ENCODE assay signal across 8 cellular contexts in the genomic region with DNA sequence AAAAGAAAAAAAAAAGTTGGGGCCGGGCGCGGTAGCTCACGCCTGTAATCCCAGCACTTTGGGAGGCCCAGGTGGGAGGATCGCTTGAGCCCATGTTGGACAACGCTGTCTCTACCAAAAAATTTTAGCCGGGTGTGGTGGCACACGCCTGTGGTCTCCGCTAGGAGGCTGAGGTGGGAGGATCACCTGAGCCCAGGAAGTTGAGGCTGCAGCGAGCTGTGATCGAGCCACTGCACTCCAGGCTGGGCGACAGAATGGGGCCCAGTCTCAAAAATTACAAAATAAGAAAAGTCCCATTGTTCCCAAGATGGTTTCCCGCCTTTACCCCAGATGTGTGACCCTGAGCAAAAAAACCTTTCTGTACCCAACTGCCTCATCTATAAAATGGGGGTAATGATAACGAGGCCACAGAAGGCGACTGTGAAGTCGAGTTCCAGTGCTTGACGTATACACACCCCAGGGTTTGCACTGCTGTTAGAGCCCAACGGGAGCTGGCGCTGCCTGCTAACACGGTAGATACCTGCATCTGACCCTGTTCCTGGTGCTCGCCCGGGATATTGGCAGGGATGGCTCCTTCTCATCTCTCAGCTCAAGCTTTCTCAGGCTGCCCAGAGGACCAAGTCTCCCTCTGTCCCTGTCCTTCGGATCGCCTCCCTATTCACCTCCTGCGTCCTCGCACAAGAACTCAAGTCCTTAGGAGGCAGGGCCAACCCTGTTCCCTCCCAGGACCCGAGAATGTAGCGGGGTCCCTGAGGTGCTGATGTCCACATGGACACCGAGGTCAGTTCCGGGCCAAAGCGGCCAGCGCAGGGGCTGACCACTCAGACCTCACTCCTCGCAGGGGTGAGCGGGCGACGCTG. TPM values are rescaled to one million over a fixed set of nuclear protein-coding genes. Genes with fewer than 3 reads are reported as not detected.
DNase-seq lines count a peak whose midpoint lies in the region; ATAC-seq, FAIRE-seq and TF ChIP-seq lines count a peak whose summit lies in the region.

No MANE protein-coding gene starts in this region.

- H3K4me1 ChIP-seq in ovary (ENCODE audit: insufficient read depth): peaks cover 18% of the 10 kb centered on the region

- TF ChIP-seq CTCF in ovary (IDR thresholded peaks at IDR 0.05): no peak

- H3K4me3 ChIP-seq in ovary: peak overlapping the region; percentile 83

- peak overlapping the region; percentile 92 to 95 for H3K27ac ChIP-seq in ovary

- peak; percentile 3 for ATAC-seq in GM18867 (IDR thresholded peaks at IDR 0.05; ENCODE audit: unreplicated experiment)
- peak; percentile 76 for ATAC-seq in SK-N-SH treated with all-trans-retinoic acid at 6 μM for 48 hours
- no peak for ATAC-seq in HG02763 (IDR thresholded peaks at IDR 0.05; ENCODE audit: unreplicated experiment)

- H3K9me3 ChIP-seq in ovary: no peaks in the 10 kb centered on the region

- DNase-seq in A172 (ENCODE audit: low spot score) (peak; percentile 75), erythroblast (lab: John Stamatoyannopoulos, UW) (peak; percentile 77), ovary (no peak), SKM-1 (lab: John Stamatoyannopoulos, UW; ENCODE audit: unreplicated experiment) (no peak), frontal cortex (ENCODE audit: low spot score in 2 of 2) (no peak)

- no peak for FAIRE-seq in frontal cortex (lab: Jason Lieb, UNC)

- intact Hi-C loops in ovary (cut with DNase I): loop anchor here in 1 of 4 donors (5.0 kb wide), 1 partner anchor 34 kb away; a partner anchor contains a TSS

- 29 to 34% (median 31%) methylated on average over 36 of the region's 36 CpGs for WGBS in ovary, 3 donors

- H3K36me3 ChIP-seq in ovary: no peaks in the 10 kb centered on the region

- TF ChIP-seq EP300 in ovary (IDR thresholded peaks at IDR 0.05): no peak

- H3K27me3 ChIP-seq in ovary: no peaks in the 10 kb centered on the region

- no peak for TF ChIP-seq POLR2A in erythroblast (IDR thresholded peaks at IDR 0.05; ENCODE audit: low read length)
- no peak for TF ChIP-seq POLR2A in ovary (IDR thresholded peaks at IDR 0.05)

TF ChIP-seq in SK-N-SH treated with all-trans-retinoic acid at 6 μM for 48 hours, 23 proteins besides CTCF, POLR2A, EP300 and RAD21:
- TF ChIP-seq, protein P1, sequence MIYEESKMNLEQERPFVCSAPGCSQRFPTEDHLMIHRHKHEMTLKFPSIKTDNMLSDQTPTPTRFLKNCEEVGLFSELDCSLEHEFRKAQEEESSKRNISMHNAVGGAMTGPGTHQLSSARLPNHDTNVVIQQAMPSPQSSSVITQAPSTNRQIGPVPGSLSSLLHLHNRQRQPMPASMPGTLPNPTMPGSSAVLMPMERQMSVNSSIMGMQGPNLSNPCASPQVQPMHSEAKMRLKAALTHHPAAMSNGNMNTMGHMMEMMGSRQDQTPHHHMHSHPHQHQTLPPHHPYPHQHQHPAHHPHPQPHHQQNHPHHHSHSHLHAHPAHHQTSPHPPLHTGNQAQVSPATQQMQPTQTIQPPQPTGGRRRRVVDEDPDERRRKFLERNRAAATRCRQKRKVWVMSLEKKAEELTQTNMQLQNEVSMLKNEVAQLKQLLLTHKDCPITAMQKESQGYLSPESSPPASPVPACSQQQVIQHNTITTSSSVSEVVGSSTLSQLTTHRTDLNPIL (CRISPR knock-in tag; IDR thresholded peaks at IDR 0.05; ENCODE audit: low read depth): no peak
- TF ChIP-seq ZNF565 (CRISPR knock-in tag; conservative IDR thresholded peaks at IDR 0.05; ENCODE audit: low read depth): no peak
- TF ChIP-seq ISL1 (CRISPR knock-in tag; IDR thresholded peaks at IDR 0.05): no peak

RNA-seq across cellular contexts. Expression of a gene that starts 1.1 kb away (rescaled TPM):
- total RNA-seq in A172 (2014; rRNA removed; shearing (Covaris generic)): 399 and 585 TPM in 2 replicates
- 1,000 to 10,000 TPM in 5 of 7 donors, 100 to 1,000 TPM in 2; 901 to 4,238 (median 3,176) TPM for total RNA-seq in ovary
- 1,000 to 10,000 TPM in 1 of 2 donors, 100 to 1,000 TPM in 1; 237 to 2,243 TPM for polyA plus RNA-seq in ovary
- 210 TPM for total RNA-seq in frontal cortex

RNA-seq across cellular contexts. Expression of a gene that starts 3.6 kb away (rescaled TPM):
- 5.7 and 6.0 TPM in 2 replicates for total RNA-seq in A172 (2014; rRNA removed; shearing (Covaris generic))
- total RNA-seq in ovary: 10 to 100 TPM; 10.1 to 18.1 (median 14.1) TPM
- 10 to 100 TPM in 1 of 2 donors, under 1 TPM in 1; 0.23 to 14.0 TPM for polyA plus RNA-seq in ovary
- total RNA-seq in frontal cortex: 5.7 TPM

RNA-seq across cellular contexts. Expression of a gene that starts 10.1 kb away (rescaled TPM):
- total RNA-seq in A172 (2014; rRNA removed; shearing (Covaris generic)): 17.0 and 33.8 TPM in 2 replicates
- total RNA-seq in ovary (10 to 100 TPM; 33.0 to 98.2 (median 83.0) TPM), frontal cortex (5.3 TPM)
- 10 to 100 TPM; 12.9 to 91.5 TPM for polyA plus RNA-seq in ovary

RNA-seq across cellular contexts. Expression of a gene that starts 10.6 kb away (rescaled TPM):
- total RNA-seq in A172 (2014; rRNA removed; shearing (Covaris generic)): 43.7 and 46.5 TPM in 2 replicates
- 10 to 100 TPM in 6 of 7 donors, 1 to 10 TPM in 1; 6.6 to 23.3 (median 16.7) TPM for total RNA-seq in ovary
- polyA plus RNA-seq in ovary: 10 to 100 TPM in 1 of 2 donors, under 1 TPM in 1; 0.42 to 11.3 TPM
- total RNA-seq in frontal cortex: 14.7 TPM

RNA-seq across cellular contexts. Expression of a gene that starts 18.8 kb away (rescaled TPM):
- total RNA-seq in A172 (2014; rRNA removed; shearing (Covaris generic)): not detected in 2 replicates
- under 1 TPM in 1 of 7 donors, not detected in 6; 0.15 TPM for total RNA-seq in ovary
- polyA plus RNA-seq in ovary: under 1 TPM in 1 of 2 donors, not detected in 1; 0.07 TPM
- 7.3 TPM for total RNA-seq in frontal cortex

Comparison
In these comparisons a context has a peak if more than half of its experiments do, and no peak if none do; other contexts are left out.
1. DNase-seq: peak in A172 (single experiment) and erythroblast (2 of 2); none in ovary (0 of 5), SKM-1 (single experiment) and frontal cortex (0 of 2).